Comparison of ENCODE assay signal across 8 cellular contexts in the genomic region with DNA sequence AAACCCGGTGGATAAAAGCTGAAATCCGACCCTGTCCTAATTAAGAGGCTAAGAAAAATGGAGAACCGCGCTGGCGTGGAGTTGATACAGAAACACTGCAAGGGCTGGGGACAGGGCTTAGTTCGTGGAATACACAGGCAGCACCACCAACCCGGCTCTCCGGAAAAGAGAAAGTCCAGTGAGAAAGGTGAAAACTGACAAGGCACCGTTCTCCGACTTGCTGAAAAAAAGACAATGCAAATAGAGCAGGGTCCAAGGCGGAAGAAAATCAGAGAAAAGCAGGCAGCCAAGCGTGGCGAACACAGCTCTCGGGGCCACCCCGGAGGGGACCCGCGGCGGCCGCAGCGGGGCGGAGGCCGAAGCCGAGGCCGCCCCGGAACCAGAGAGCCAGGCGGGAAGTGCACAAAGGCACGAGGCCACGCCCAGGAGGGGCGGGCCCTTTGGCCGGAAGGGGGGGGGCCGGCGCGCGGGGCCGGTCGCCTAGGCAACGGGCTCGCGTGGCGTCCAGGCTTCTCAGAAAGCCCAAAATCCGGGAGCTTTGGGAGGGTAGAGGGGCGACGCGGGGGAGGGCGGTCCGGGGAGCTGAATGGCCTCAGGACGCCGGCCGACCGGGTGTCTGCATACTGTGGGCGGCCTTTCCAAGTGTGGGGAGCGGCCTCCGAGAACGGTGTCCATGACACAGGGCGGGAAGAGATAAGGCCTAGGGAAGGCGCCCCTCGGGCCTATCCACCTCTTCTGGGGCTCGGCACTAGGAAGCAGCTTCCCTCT. TPM values are rescaled to one million over a fixed set of nuclear protein-coding genes. Genes with fewer than 3 reads are reported as not detected.
DNase-seq lines count a peak whose midpoint lies in the region; TF ChIP-seq lines count a peak whose summit lies in the region.

No MANE protein-coding gene starts in this region.

- WGBS in endodermal cell (ENCODE audit: insufficient coverage in 1 of 2, insufficient read length in 1 of 2), 2 experiments = 0 to 1% methylated on average over 27 to 57 of the region's 58 CpGs
- 0 to 1% methylated on average over 37 to 52 of the region's 58 CpGs for WGBS in mesodermal cell (ENCODE audit: insufficient coverage in 2 of 2), 2 experiments

- DNase-seq in COLO829 (ENCODE audit: low spot score) (peak; percentile 84), GM20000 (ENCODE audit: low spot score) (peak; percentile 93), HT1080 (ENCODE audit: low read depth) (peak; percentile 77), NOMO-1 treated with dmso at 0.1 percent for 144 hours (lab: John Stamatoyannopoulos, UW; ENCODE audit: unreplicated experiment) (peak; percentile 80), endodermal cell (peak; percentile 94)
- peak; percentile 92 for DNase-seq in activated CD8-positive, alpha-beta memory T cell treated with anti-CD3 and anti-CD28 coated beads, Interleukin-2, amount 50 U/mL, for 48 hours
- peak; percentile 71 to 82 for DNase-seq in stimulated activated CD8-positive, alpha-beta memory T cell treated with anti-CD3 and anti-CD28 coated beads, Interleukin-15, amount 100 ng/mL, for 4 hours (ENCODE audit: low read depth in 2 of 2)

- H3K4me1 Mint-ChIP-seq in endodermal cell = peaks cover 8% of the 10 kb centered on the region

- no peaks in the 10 kb centered on the region for H3K27me3 ChIP-seq in endodermal cell (ENCODE audit: control insufficient read depth, insufficient read depth, low read length, poor library complexity, severe bottlenecking)

- H3K36me3 Mint-ChIP-seq in endodermal cell (ENCODE audit: low read depth) = no peaks in the 10 kb centered on the region

- H3K36me3 ChIP-seq in endodermal cell (ENCODE audit: control insufficient read depth, insufficient read depth, low read length) = no peaks in the 10 kb centered on the region
- H3K36me3 ChIP-seq in mesodermal cell (ENCODE audit: control insufficient read depth, insufficient read depth, low read length) = no peaks in the 10 kb centered on the region

- H3K27ac ChIP-seq in endodermal cell (ENCODE audit: low read depth, low read length) = peak overlapping the region; percentile 100
- peak overlapping the region; percentile 100 for H3K27ac ChIP-seq in mesodermal cell (ENCODE audit: low read depth, low read length, severe bottlenecking)

- H3K9me3 ChIP-seq in endodermal cell (ENCODE audit: control insufficient read depth, low read length) (no peaks in the 10 kb centered on the region), mesodermal cell (ENCODE audit: control insufficient read depth, low read length) (no peaks in the 10 kb centered on the region)

- H3K4me3 Mint-ChIP-seq in endodermal cell = peak overlapping the region; percentile 99

- H3K4me3 ChIP-seq in endodermal cell (ENCODE audit: low read length) (peak overlapping the region; percentile 91), mesodermal cell (ENCODE audit: extremely low read depth, insufficient read depth, low read length, poor library complexity, severe bottlenecking) (peak overlapping the region; percentile 94)

- H3K4me1 ChIP-seq in endodermal cell (ENCODE audit: control insufficient read depth, insufficient read depth, low read length) = no peaks in the 10 kb centered on the region
- H3K4me1 ChIP-seq in mesodermal cell (ENCODE audit: control insufficient read depth, insufficient read depth, low read length, poor library complexity, severe bottlenecking) = no peaks in the 10 kb centered on the region

- H3K9me3 Mint-ChIP-seq in endodermal cell = no peaks in the 10 kb centered on the region

- peak overlapping the region; percentile 97 for H3K27ac Mint-ChIP-seq in endodermal cell

- TF ChIP-seq CTCF in GM20000 (IDR thresholded peaks at IDR 0.05; ENCODE audit: extremely low read depth, missing control alignments) (no peak), endodermal cell (conservative IDR thresholded peaks at IDR 0.05) (no peak)

- H3K9ac ChIP-seq in endodermal cell (ENCODE audit: extremely low read depth, low read length, poor library complexity, severe bottlenecking) = peak overlapping the region; percentile 99

- H3K27me3 Mint-ChIP-seq in endodermal cell (ENCODE audit: insufficient read depth) = no peaks in the 10 kb centered on the region

RNA-seq across cellular contexts. Expression of a gene that starts 1.2 kb away (rescaled TPM):
- total RNA-seq in HT1080 (2014; rRNA removed; shearing (Covaris generic)) = 10.6 and 19.2 TPM in 2 replicates
- 12.0 and 14.2 TPM in 2 replicates for polyA plus RNA-seq in HT1080 (2015; cell fraction: cytosol; rRNA removed)
- polyA plus RNA-seq in HT1080 (2015; cell fraction: nucleus; rRNA removed) = 4.6 and 8.1 TPM in 2 replicates
- 10 to 100 TPM; 23.2 to 23.6 TPM for total RNA-seq in endodermal cell
- polyA plus RNA-seq in endodermal cell (2013, experiment 1 of 2) = 23.8 TPM
- polyA plus RNA-seq in endodermal cell (2013, experiment 2 of 2) = 25.8 TPM
- polyA plus RNA-seq in mesodermal cell (2013, experiment 1 of 2) = 24.1 TPM
- 22.8 TPM for polyA plus RNA-seq in mesodermal cell (2013, experiment 2 of 2)

RNA-seq across cellular contexts. Expression of a gene that starts 6.3 kb away (rescaled TPM):
- 79.3 and 88.4 TPM in 2 replicates for total RNA-seq in HT1080 (2014; rRNA removed; shearing (Covaris generic))
- 35.5 and 40.2 TPM in 2 replicates for polyA plus RNA-seq in HT1080 (2015; cell fraction: cytosol; rRNA removed)
- polyA plus RNA-seq in HT1080 (2015; cell fraction: nucleus; rRNA removed) = 148 and 151 TPM in 2 replicates
- total RNA-seq in endodermal cell = 10 to 100 TPM; 53.0 to 53.2 TPM
- 29.5 TPM for polyA plus RNA-seq in endodermal cell (2013, experiment 1 of 2)
- 28.6 TPM for polyA plus RNA-seq in endodermal cell (2013, experiment 2 of 2)
- polyA plus RNA-seq in mesodermal cell (2013, experiment 1 of 2) = 22.4 TPM
- polyA plus RNA-seq in mesodermal cell (2013, experiment 2 of 2) = 24.4 TPM

Comparison
In these comparisons a context has a peak if more than half of its experiments do, and no peak if none do; other contexts are left out.
1. Peak in every context shown above with its lines: DNase-seq, H3K4me3 ChIP-seq and H3K27ac ChIP-seq.